In genomic region chr1:160451119-160451858, GRCh38 we compare ENCODE assay signal across 12 cellular contexts. TPM values are rescaled to one million over a fixed set of nuclear protein-coding genes. Genes with fewer than 3 reads are reported as not detected.
A peak's percentile ranks its signal among the peaks of the same experiment; 100 is the strongest.
DNase-seq lines count a peak whose midpoint lies in the region; ATAC-seq lines count a peak whose summit lies in the region.
"Had no signal": no experiment of that assay in that cellular context is flagged by ENCODE, and none has a peak within 500 bp of the region (broad histone marks: within the 10 kb centered on the region; RNA-seq: fewer than 3 reads in every experiment).

No MANE protein-coding gene starts in this region.

- peaks cover 31 to 71% (median 68%) of the 10 kb centered on the region in 7 donors for H3K4me1 Mint-ChIP-seq in naive thymus-derived CD4-positive, alpha-beta T cell

- H3K4me3 Mint-ChIP-seq in naive thymus-derived CD4-positive, alpha-beta T cell = peak overlapping the region in 9 of 10 donors; percentile 12 to 60 (median 51)

- CTCF ChIA-PET in naive thymus-derived CD4-positive, alpha-beta T cell (lab: Charles Lee) = interaction anchor here (0.7 kb wide), 1 partner anchor 165 kb away, joined by 3 read pairs; no protein-coding TSS in a partner anchor

- no peak for DNase-seq in naive thymus-derived CD4-positive, alpha-beta T cell
- DNase-seq in NCI-H2081 (lab: John Stamatoyannopoulos, UW) = no peak
- no peak for DNase-seq in HK-2 (ENCODE audit: unreplicated experiment)
- no peak for DNase-seq in cerebellar nuclear complex (lab: John Stamatoyannopoulos, UW)
- DNase-seq: cortex of kidney; heart right ventricle; NCI-H1105; stimulated activated CD4-positive, alpha-beta T cell treated with anti-CD3 and anti-CD28 coated beads, Interleukin-15, amount 100 ng/mL, for 24 hours had no signal

- H3K9me3 Mint-ChIP-seq in naive thymus-derived CD4-positive, alpha-beta T cell = peaks cover 0 to 9% (median 0%) of the 10 kb centered on the region in 11 donors

- no peak overlapping the region for H3K4me3 ChIP-seq in naive thymus-derived CD4-positive, alpha-beta T cell (ENCODE audit: low read length)
- H3K4me3 ChIP-seq: heart right ventricle had no signal

- H3K36me3 Mint-ChIP-seq in naive thymus-derived CD4-positive, alpha-beta T cell = peaks cover 0 to 21% (median 0%) of the 10 kb centered on the region in 5 donors

- H3K4me1 ChIP-seq in naive thymus-derived CD4-positive, alpha-beta T cell (ENCODE audit: control insufficient read depth in 2 of 2, insufficient read depth in 2 of 2, low read length in 2 of 2) = peaks cover 21 to 33% of the 10 kb centered on the region in 2 donors

- H3K27ac Mint-ChIP-seq in naive thymus-derived CD4-positive, alpha-beta T cell = peak overlapping the region in 8 of 9 donors; percentile 4 to 86 (median 56)

- H3K27ac ChIP-seq in naive thymus-derived CD4-positive, alpha-beta T cell (ENCODE audit: low read depth, low read length) = no peak overlapping the region
- H3K27ac ChIP-seq: heart right ventricle had no signal

- H3K27me3 Mint-ChIP-seq in naive thymus-derived CD4-positive, alpha-beta T cell = no peaks in the 10 kb centered on the region

- POLR2A ChIA-PET in naive thymus-derived CD4-positive, alpha-beta T cell (lab: Charles Lee) = interaction anchor here (0.6 to 1.8 kb wide), 8 partner anchors 9 to 352 kb away, joined by 3 to 9 read pairs (median 5); no protein-coding TSS in a partner anchor

- H3K9me3 ChIP-seq in naive thymus-derived CD4-positive, alpha-beta T cell (ENCODE audit: control insufficient read depth in 2 of 3, low read length in 3 of 3) = no peaks in the 10 kb centered on the region
- H3K9me3 ChIP-seq: heart right ventricle had no signal

- no peaks in the 10 kb centered on the region for H3K27me3 ChIP-seq in naive thymus-derived CD4-positive, alpha-beta T cell (ENCODE audit: control insufficient read depth in 2 of 2, insufficient read depth in 2 of 2, low read length in 2 of 2)

- H3K36me3 ChIP-seq in naive thymus-derived CD4-positive, alpha-beta T cell (ENCODE audit: control insufficient read depth in 2 of 3, insufficient read depth in 3 of 3, low read length in 3 of 3) = no peaks in the 10 kb centered on the region
- H3K36me3 ChIP-seq: heart right ventricle had no signal

- intact Hi-C loops in naive thymus-derived CD4-positive, alpha-beta T cell (cut with micrococcal nuclease) = loop anchor here in 1 of 2 donors (1.0 kb wide), 2 partner anchors 8 kb away; no protein-coding TSS in a partner anchor

- peak; percentile 54 for ATAC-seq in GM18517 (IDR thresholded peaks at IDR 0.05; ENCODE audit: unreplicated experiment)
- ATAC-seq in GM21526 (IDR thresholded peaks at IDR 0.05; ENCODE audit: low FRiP score, unreplicated experiment) = peak; percentile 41
- peak; percentile 52 for ATAC-seq in HG03521 (IDR thresholded peaks at IDR 0.05; ENCODE audit: unreplicated experiment)
- peak; percentile 16 for ATAC-seq in naive thymus-derived CD4-positive, alpha-beta T cell
- ATAC-seq: heart right ventricle, Right ventricle myocardium inferior had no signal

RNA-seq across cellular contexts. Expression of gene VANGL2, which starts 50.9 kb away (rescaled TPM):
- total RNA-seq in naive thymus-derived CD4-positive, alpha-beta T cell = under 1 TPM in 2 of 5 experiments, not detected in 3; 0.05 to 0.13 TPM
- polyA plus RNA-seq in naive thymus-derived CD4-positive, alpha-beta T cell = not detected
